Comparison of ENCODE assay signal across 8 cellular contexts in the genomic region with DNA sequence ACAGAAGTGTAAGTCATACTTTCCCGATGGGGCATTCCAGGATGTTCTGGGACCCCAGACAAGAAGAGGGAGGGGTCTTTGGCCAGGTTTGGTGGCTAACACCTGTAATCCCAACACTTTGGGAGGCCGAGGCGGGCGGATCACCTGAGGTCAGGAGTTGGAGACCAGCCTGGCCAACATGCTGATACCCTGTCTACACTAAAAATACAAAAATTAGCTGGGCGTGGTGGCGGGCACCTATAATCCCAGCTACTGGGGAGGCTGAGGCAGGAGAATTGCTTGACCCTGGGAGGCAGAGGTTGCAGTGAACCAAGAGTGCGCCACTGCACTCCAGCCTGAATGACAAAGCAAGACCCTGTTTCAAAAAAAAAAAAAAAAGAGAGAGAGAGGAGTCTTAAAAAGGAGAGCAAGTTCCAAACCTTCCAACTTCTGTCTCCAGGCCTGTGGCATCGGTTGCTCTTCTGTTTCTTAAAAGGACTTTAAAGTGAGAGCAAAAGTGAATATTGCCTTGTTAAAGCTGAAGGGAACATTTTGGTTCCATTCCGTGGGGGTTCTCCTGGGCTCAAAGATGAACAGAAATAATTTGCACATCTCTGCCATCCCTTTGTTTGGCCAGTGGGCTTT.
DNase-seq lines count a peak whose midpoint lies in the region; ATAC-seq, FAIRE-seq and TF ChIP-seq lines count a peak whose summit lies in the region.
"Not testable (repeated sequence)": the region's sequence is repeated elsewhere in the genome, so short reads cannot be mapped to it uniquely, and the experiment has no call there.

No MANE protein-coding gene starts in this region.

- H3K9me3 ChIP-seq in breast epithelium; mesodermal cell (ENCODE audit: control insufficient read depth, low read length); trophoblast cell (ENCODE audit: insufficient read depth, low read depth, low read length); subcutaneous abdominal adipose tissue (ENCODE audit: control insufficient read depth in 5 of 5, low read length in 5 of 5): not testable (repeated sequence)

- H2BK12ac ChIP-seq in trophoblast cell (ENCODE audit: low read length) = not testable (repeated sequence)

- H3K36me3 ChIP-seq in breast epithelium = not testable (repeated sequence)
- H3K36me3 ChIP-seq in mesodermal cell (ENCODE audit: control insufficient read depth, insufficient read depth, low read length) (peaks cover 62% of the 10 kb centered on the region), trophoblast cell (ENCODE audit: control insufficient read depth in 1 of 2, insufficient read depth in 2 of 2, low read length in 2 of 2) (peaks cover 5 to 15% of the 10 kb centered on the region in 2 experiments), subcutaneous abdominal adipose tissue (ENCODE audit: control insufficient read depth in 5 of 5, insufficient read depth in 5 of 5, low read length in 5 of 5) (peaks cover 0 to 38% (median 14%) of the 10 kb centered on the region in 5 donors)

- intact Hi-C loops in breast epithelium (cut with DNase I; ENCODE audit: low total_unique reads) = not testable (repeated sequence)

- H2BK120ac ChIP-seq in trophoblast cell (ENCODE audit: insufficient read depth, low read length, poor library complexity) = not testable (repeated sequence)

- peak overlapping the region; percentile 39 for H4K8ac ChIP-seq in trophoblast cell (ENCODE audit: low read depth, low read length)

- H2BK5ac ChIP-seq in trophoblast cell (ENCODE audit: low read depth, low read length, poor library complexity) = not testable (repeated sequence)

- DNase-seq in RPMI7951 (ENCODE audit: low read depth) = peak; percentile 47
- not testable (repeated sequence) for DNase-seq in breast epithelium (ENCODE audit: low spot score in 2 of 2); fibroblast of villous mesenchyme (ENCODE audit: low read depth); trophoblast cell

- TF ChIP-seq CTCF in breast epithelium (IDR thresholded peaks at IDR 0.05); fibroblast of villous mesenchyme (IDR thresholded peaks at IDR 0.05; ENCODE audit: insufficient read depth, low read depth, low read length): not testable (repeated sequence)

- H3K79me1 ChIP-seq in trophoblast cell (ENCODE audit: low read length) = peaks cover 12% of the 10 kb centered on the region

- H3K14ac ChIP-seq in trophoblast cell (ENCODE audit: low read length) = not testable (repeated sequence)

- H3K27me3 ChIP-seq in breast epithelium; trophoblast cell (ENCODE audit: insufficient read depth, low read length); subcutaneous abdominal adipose tissue (ENCODE audit: control insufficient read depth in 5 of 5, insufficient read depth in 4 of 5, low read length in 5 of 5): not testable (repeated sequence)

- not testable (repeated sequence) for H3K9me3 Mint-ChIP-seq in activated T-helper 17 cell treated with anti-CD3 and anti-CD28 coated beads, Interleukin-2, amount 50 U/mL, for 72 hours

- H3K27ac ChIP-seq in breast epithelium (peak overlapping the region; percentile 85 to 87), mesodermal cell (ENCODE audit: low read depth, low read length, severe bottlenecking) (peak overlapping the region; percentile 98), trophoblast cell (ENCODE audit: low read depth, low read length) (peak overlapping the region; percentile 64), subcutaneous abdominal adipose tissue (ENCODE audit: low read depth, low read length) (peak overlapping the region; percentile 89)

- H3K4me1 Mint-ChIP-seq in activated T-helper 17 cell treated with anti-CD3 and anti-CD28 coated beads, Interleukin-2, amount 50 U/mL, for 72 hours = not testable (repeated sequence)

- FAIRE-seq in A204.1 (lab: Jason Lieb, UNC) = peak; percentile 40

- H3K4ac ChIP-seq in trophoblast cell (ENCODE audit: low read depth, low read length) = not testable (repeated sequence)

- H4K12ac ChIP-seq in trophoblast cell (ENCODE audit: low read depth, low read length) = not testable (repeated sequence)

- H3K4me3 Mint-ChIP-seq in activated T-helper 17 cell treated with anti-CD3 and anti-CD28 coated beads, Interleukin-2, amount 50 U/mL, for 72 hours = peak overlapping the region; percentile 45

- H3K4me1 ChIP-seq in breast epithelium = not testable (repeated sequence)
- H3K4me1 ChIP-seq in mesodermal cell (ENCODE audit: control insufficient read depth, insufficient read depth, low read length, poor library complexity, severe bottlenecking) (peaks cover 59% of the 10 kb centered on the region), trophoblast cell (ENCODE audit: control insufficient read depth in 1 of 2, insufficient read depth in 2 of 2, low read length in 2 of 2) (peaks cover 17 to 33% of the 10 kb centered on the region in 2 experiments), subcutaneous abdominal adipose tissue (ENCODE audit: control insufficient read depth in 5 of 5, insufficient read depth in 5 of 5, low read length in 5 of 5) (peaks cover 12 to 39% (median 28%) of the 10 kb centered on the region in 5 donors)

- not testable (repeated sequence) for H4K91ac ChIP-seq in trophoblast cell (ENCODE audit: low read depth, low read length)

- H3K36me3 Mint-ChIP-seq in activated T-helper 17 cell treated with anti-CD3 and anti-CD28 coated beads, Interleukin-2, amount 50 U/mL, for 72 hours (ENCODE audit: low read depth) = peaks cover 37% of the 10 kb centered on the region

- not testable (repeated sequence) for H3K23ac ChIP-seq in trophoblast cell (ENCODE audit: low read length)

- not testable (repeated sequence) for H3K9ac ChIP-seq in trophoblast cell (ENCODE audit: low read length)
- H3K9ac ChIP-seq in subcutaneous abdominal adipose tissue (ENCODE audit: low read length in 5 of 5) = peak overlapping the region in 3 of 5 donors; percentile 25 to 68 (median 46)

- H3K4me2 ChIP-seq in trophoblast cell (ENCODE audit: low read length) = not testable (repeated sequence)

- H3K4me3 ChIP-seq in breast epithelium = peak overlapping the region in 2 of 3 donors; percentile 7 to 22
- peak overlapping the region; percentile 16 for H3K4me3 ChIP-seq in fibroblast of villous mesenchyme (ENCODE audit: low read depth, low read length)
- not testable (repeated sequence) for H3K4me3 ChIP-seq in mesodermal cell (ENCODE audit: extremely low read depth, insufficient read depth, low read length, poor library complexity, severe bottlenecking); trophoblast cell (ENCODE audit: low read depth, low read length)
- H3K4me3 ChIP-seq in subcutaneous abdominal adipose tissue (ENCODE audit: low read depth in 1 of 5, low read length in 5 of 5) = peak overlapping the region in 2 of 5 donors; percentile 35 to 44

- TF ChIP-seq POLR2A in breast epithelium (IDR thresholded peaks at IDR 0.05) = not testable (repeated sequence)

- peak overlapping the region; percentile 70 for H3K27ac Mint-ChIP-seq in activated T-helper 17 cell treated with anti-CD3 and anti-CD28 coated beads, Interleukin-2, amount 50 U/mL, for 72 hours

- not testable (repeated sequence) for ATAC-seq in activated T-helper 17 cell treated with anti-CD3 and anti-CD28 coated beads, Interleukin-2, amount 50 U/mL, for 72 hours (replicated peaks)

- 87 to 92% methylated on average over 4 to 5 of the region's 9 CpGs for whole genome bisulfite sequencing in mesodermal cell (ENCODE audit: insufficient coverage in 2 of 2), 2 experiments
- WGBS in trophoblast cell (ENCODE audit: extremely low coverage, insufficient coverage, insufficient read length) = no CpG with 5 or more reads among the region's 9 CpGs

- H3K79me2 ChIP-seq in trophoblast cell (ENCODE audit: control insufficient read depth, insufficient read depth, low read length, poor library complexity) = not testable (repeated sequence)

- not testable (repeated sequence) for H3K27me3 Mint-ChIP-seq in activated T-helper 17 cell treated with anti-CD3 and anti-CD28 coated beads, Interleukin-2, amount 50 U/mL, for 72 hours

- H2AK5ac ChIP-seq in trophoblast cell (ENCODE audit: low read length) = not testable (repeated sequence)

- not testable (repeated sequence) for H3K18ac ChIP-seq in trophoblast cell (ENCODE audit: low read length)

- H2AFZ ChIP-seq in trophoblast cell (ENCODE audit: insufficient read depth, low read length, poor library complexity) = not testable (repeated sequence)
